Comparison of ENCODE assay signal across 2 cellular contexts in genomic region chr6:151392429-151392828, GRCh38.
TF ChIP-seq lines count a peak whose summit lies in the region.

No MANE protein-coding gene starts in this region.

TF ChIP-seq in SK-N-SH, 30 proteins besides CTCF, POLR2A, EP300 and RAD21 (continued from another document):
- TF ChIP-seq, protein P1, sequence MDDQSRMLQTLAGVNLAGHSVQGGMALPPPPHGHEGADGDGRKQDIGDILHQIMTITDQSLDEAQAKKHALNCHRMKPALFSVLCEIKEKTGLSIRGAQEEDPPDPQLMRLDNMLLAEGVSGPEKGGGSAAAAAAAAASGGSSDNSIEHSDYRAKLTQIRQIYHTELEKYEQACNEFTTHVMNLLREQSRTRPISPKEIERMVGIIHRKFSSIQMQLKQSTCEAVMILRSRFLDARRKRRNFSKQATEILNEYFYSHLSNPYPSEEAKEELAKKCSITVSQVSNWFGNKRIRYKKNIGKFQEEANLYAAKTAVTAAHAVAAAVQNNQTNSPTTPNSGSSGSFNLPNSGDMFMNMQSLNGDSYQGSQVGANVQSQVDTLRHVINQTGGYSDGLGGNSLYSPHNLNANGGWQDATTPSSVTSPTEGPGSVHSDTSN (IDR thresholded peaks at IDR 0.05), result no peak
- TF ChIP-seq RXRA (IDR thresholded peaks at IDR 0.05; ENCODE audit: borderline replicate concordance, low read depth) (no peak), GATA2 (CRISPR knock-in tag; IDR thresholded peaks at IDR 0.05) (no peak), USF1 (IDR thresholded peaks at IDR 0.05; ENCODE audit: borderline replicate concordance, low read depth) (no peak), MXI1 (IDR thresholded peaks at IDR 0.05; ENCODE audit: low read depth, low read length) (no peak)

TF ChIP-seq in SK-N-SH treated with all-trans-retinoic acid at 6 μM for 48 hours, 23 proteins besides CTCF, POLR2A, EP300 and RAD21 (continued from another document):
- TF ChIP-seq GLIS3 (CRISPR knock-in tag; IDR thresholded peaks at IDR 0.05), result no peak
- no peak for TF ChIP-seq TOX (CRISPR knock-in tag; IDR thresholded peaks at IDR 0.05; ENCODE audit: borderline replicate concordance)
- TF ChIP-seq, protein P2, sequence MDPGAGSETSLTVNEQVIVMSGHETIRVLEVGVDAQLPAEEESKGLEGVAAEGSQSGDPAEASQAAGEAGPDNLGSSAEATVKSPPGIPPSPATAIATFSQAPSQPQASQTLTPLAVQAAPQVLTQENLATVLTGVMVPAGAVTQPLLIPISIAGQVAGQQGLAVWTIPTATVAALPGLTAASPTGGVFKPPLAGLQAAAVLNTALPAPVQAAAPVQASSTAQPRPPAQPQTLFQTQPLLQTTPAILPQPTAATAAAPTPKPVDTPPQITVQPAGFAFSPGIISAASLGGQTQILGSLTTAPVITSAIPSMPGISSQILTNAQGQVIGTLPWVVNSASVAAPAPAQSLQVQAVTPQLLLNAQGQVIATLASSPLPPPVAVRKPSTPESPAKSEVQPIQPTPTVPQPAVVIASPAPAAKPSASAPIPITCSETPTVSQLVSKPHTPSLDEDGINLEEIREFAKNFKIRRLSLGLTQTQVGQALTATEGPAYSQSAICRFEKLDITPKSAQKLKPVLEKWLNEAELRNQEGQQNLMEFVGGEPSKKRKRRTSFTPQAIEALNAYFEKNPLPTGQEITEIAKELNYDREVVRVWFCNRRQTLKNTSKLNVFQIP (CRISPR knock-in tag; IDR thresholded peaks at IDR 0.05; ENCODE audit: borderline replicate concordance, low read depth), result no peak
